19 cellular contexts compared by ENCODE assay signal in the genomic region with DNA sequence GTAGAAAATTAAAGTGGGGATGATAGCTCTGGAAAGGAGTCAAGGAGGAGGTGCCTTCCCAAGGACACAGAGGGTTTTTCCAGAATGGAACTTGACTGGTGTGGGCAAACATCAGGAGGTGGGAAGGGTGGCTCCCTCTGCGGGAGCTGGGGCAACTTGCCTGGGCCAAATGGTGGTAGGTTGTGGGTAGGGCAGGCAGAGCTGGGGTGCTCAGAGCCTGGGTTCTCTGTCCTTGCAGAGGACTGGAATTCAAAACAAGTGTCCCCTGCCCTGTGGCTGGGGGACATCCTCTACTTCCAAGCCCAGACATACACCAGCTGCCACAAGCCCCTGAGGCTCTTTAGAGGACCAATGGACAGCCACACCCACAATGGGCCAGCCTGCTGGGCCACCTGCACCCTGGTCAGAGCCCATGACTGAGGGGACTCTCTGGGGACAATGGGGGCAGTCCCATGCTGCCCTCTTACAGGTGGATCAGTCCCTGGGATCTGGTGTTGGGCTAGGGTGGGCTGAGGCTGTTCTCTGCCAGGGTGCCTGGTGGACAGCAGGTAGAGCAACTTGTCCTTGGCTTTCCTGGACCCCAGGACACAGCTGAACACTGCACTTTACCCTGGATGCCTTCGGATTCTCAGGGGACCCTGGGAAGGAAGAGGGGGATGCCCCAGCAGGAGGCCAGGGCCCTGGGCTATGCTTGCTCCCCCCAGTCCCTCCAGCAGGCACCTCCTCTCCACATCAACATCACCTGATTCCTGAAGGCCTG. TPM values are rescaled to one million over a fixed set of nuclear protein-coding genes. Genes with fewer than 3 reads are reported as not detected.
DNase-seq lines count a peak whose midpoint lies in the region; ATAC-seq lines count a peak whose summit lies in the region.
"Had no signal": no experiment of that assay in that cellular context is flagged by ENCODE, and none has a peak within 500 bp of the region (broad histone marks: within the 10 kb centered on the region; RNA-seq: fewer than 3 reads in every experiment).

No MANE protein-coding gene starts in this region.

- ATAC-seq in GM19395 (IDR thresholded peaks at IDR 0.05; ENCODE audit: unreplicated experiment) (no peak), GM18868 (IDR thresholded peaks at IDR 0.05; ENCODE audit: unreplicated experiment) (no peak)
- ATAC-seq: Panc1 had no signal

- DNase-seq in activated effector memory CD4-positive, alpha-beta T cell treated with anti-CD3 and anti-CD28 coated beads, Interleukin-2, amount 50 U/mL, for 16 hours, result peak; percentile 56
- no peak for DNase-seq in activated effector memory CD4-positive, alpha-beta T cell treated with Interleukin-2 at 50 U/mL for 16 hours
- DNase-seq in mesenteric fat pad (ENCODE audit: low spot score) (peak; percentile 74), OCI-M1 (lab: John Stamatoyannopoulos, UW) (no peak)
- DNase-seq in stimulated activated CD8-positive, alpha-beta memory T cell treated with anti-CD3 and anti-CD28 coated beads, Interleukin-4, amount 100 ng/mL, for 48 hours, result peak; percentile 20
- DNase-seq: DMS53, HCEC 1CT, IMR-90, KG1, MM.1S, NCI-H1694 treated with DMSO at 0.1 percent for 48 hours, NCI-H2081, NCI-H2227 treated with DMSO at 0.1 percent for 48 hours, NCI-H526 treated with DMSO at 0.1 percent for 48 hours, SHP77 had no signal

RNA-seq across cellular contexts. Expression of a gene that starts 38.6 kb away (rescaled TPM):
- total RNA-seq in mesenteric fat pad, result 105 TPM
- total RNA-seq: CD4-positive, alpha-beta T cell had no signal

Comparison
In these comparisons a context has a peak if more than half of its experiments do, and no peak if none do; other contexts are left out.
1. DNase-seq: peak in activated effector memory CD4-positive, alpha-beta T cell treated with anti-CD3 and anti-CD28 coated beads, Interleukin-2, amount 50 U/mL, for 16 hours (single experiment), mesenteric fat pad (single experiment) and stimulated activated CD8-positive, alpha-beta memory T cell treated with anti-CD3 and anti-CD28 coated beads, Interleukin-4, amount 100 ng/mL, for 48 hours (single experiment); none in activated effector memory CD4-positive, alpha-beta T cell treated with Interleukin-2 at 50 U/mL for 16 hours (single experiment) and OCI-M1 (single experiment).